ENCODE assay signal across 18 cellular contexts in genomic region chr1:35574655-35575400, GRCh38. TPM values are rescaled to one million over a fixed set of nuclear protein-coding genes. Genes with fewer than 3 reads are reported as not detected.
DNase-seq lines count a peak whose midpoint lies in the region; ATAC-seq, FAIRE-seq and TF ChIP-seq lines count a peak whose summit lies in the region.
"Had no signal": no experiment of that assay in that cellular context is flagged by ENCODE, and none has a peak within 500 bp of the region (broad histone marks: within the 10 kb centered on the region; RNA-seq: fewer than 3 reads in every experiment).

No MANE protein-coding gene starts in this region.

- H3K4me3 ChIP-seq in MG63, result no peak overlapping the region
- H3K4me3 ChIP-seq: SJSA1 had no signal

- DNase-seq in CD1c-positive myeloid dendritic cell (ENCODE audit: extremely low spot score) (peak; percentile 66), KBM-7 (peak; percentile 30), endothelial cell (ENCODE audit: low spot score) (no peak), natural killer cell (no peak), RCC 7860 (ENCODE audit: low spot score) (no peak), MG63 (no peak), COLO829 (ENCODE audit: low spot score) (no peak)
- DNase-seq: activated CD4-positive, CD25-positive, alpha-beta regulatory T cell treated with anti-CD3 and anti-CD28 coated beads, Interleukin-2, amount 50 U/mL, for 72 hours; activated T-cell treated with anti-CD3 and anti-CD28 coated beads, Interleukin-2, amount 50 U/mL, for 48 hours; COR-L47; effector memory CD4-positive, alpha-beta T cell; head of caudate nucleus; NCI-H1436 treated with DMSO at 0.1 percent for 48 hours; right cardiac atrium had no signal

- H3K36me3 Mint-ChIP-seq in endothelial cell (ENCODE audit: low read depth, unreplicated experiment) (peaks cover 17% of the 10 kb centered on the region), natural killer cell (no peaks in the 10 kb centered on the region)

- no peak for FAIRE-seq in RCC 7860 (lab: Jason Lieb, UNC)
- FAIRE-seq: H54 had no signal

- H3K27ac Mint-ChIP-seq in endothelial cell (ENCODE audit: unreplicated experiment), result peak overlapping the region; percentile 43
- peak overlapping the region; percentile 37 to 89 for H3K27ac Mint-ChIP-seq in natural killer cell

- H3K9me3 Mint-ChIP-seq in endothelial cell (ENCODE audit: unreplicated experiment) (no peaks in the 10 kb centered on the region), natural killer cell (no peaks in the 10 kb centered on the region)

- H3K27me3 ChIP-seq in MG63, result no peaks in the 10 kb centered on the region

- ATAC-seq in natural killer cell (no peak), GM19328 (IDR thresholded peaks at IDR 0.05; ENCODE audit: unreplicated experiment) (no peak)
- ATAC-seq: right cardiac atrium had no signal

- intact Hi-C loops in natural killer cell (cut with micrococcal nuclease), result no loop called here

- no peaks in the 10 kb centered on the region for H3K9me3 ChIP-seq in MG63
- H3K9me3 ChIP-seq: SJSA1 had no signal

- H3K4me3 Mint-ChIP-seq in endothelial cell (ENCODE audit: unreplicated experiment) (peak overlapping the region; percentile 83), natural killer cell (peak overlapping the region; percentile 94)

- no peak for TF ChIP-seq CTCF in endothelial cell (IDR thresholded peaks at IDR 0.05; ENCODE audit: unreplicated experiment)
- no peak for TF ChIP-seq CTCF in natural killer cell (IDR thresholded peaks at IDR 0.05)

- peaks cover 28% of the 10 kb centered on the region for H3K27me3 Mint-ChIP-seq in endothelial cell (ENCODE audit: unreplicated experiment)
- no peaks in the 10 kb centered on the region for H3K27me3 Mint-ChIP-seq in natural killer cell (ENCODE audit: low read depth in 2 of 2)

- in situ Hi-C loops in KBM-7 (cut with MboI; ENCODE audit: low pct_unique_long_range_greater_than_20kb, low sequenced_read_pairs), result no loop called here

- no peaks in the 10 kb centered on the region for H3K36me3 ChIP-seq in MG63
- H3K36me3 ChIP-seq: SJSA1 had no signal

- H3K4me1 Mint-ChIP-seq in endothelial cell (ENCODE audit: unreplicated experiment) (peaks cover 25% of the 10 kb centered on the region), natural killer cell (peaks cover 43 to 60% of the 10 kb centered on the region in 2 donors)

RNA-seq across cellular contexts. Expression of gene TFAP2E, which starts 1.7 kb away (rescaled TPM):
- total RNA-seq in endothelial cell (ENCODE audit: unreplicated experiment), result 3.6 TPM
- 1 to 10 TPM; 6.6 to 7.3 (median 6.9) TPM for total RNA-seq in natural killer cell
- total RNA-seq in MG63 (2014; rRNA removed; shearing (Covaris generic); ENCODE audit: low replicate concordance), result 0.26 TPM in 1 of 2 replicates, not detected in the other
- total RNA-seq: HT1080, SJSA1 had no signal

RNA-seq across cellular contexts. Expression of gene NCDN, which starts 17.2 kb away (rescaled TPM):
- total RNA-seq in endothelial cell (ENCODE audit: unreplicated experiment) (21.6 TPM), natural killer cell (10 to 100 TPM in 1 of 3 donors, 1 to 10 TPM in 2; 7.9 to 10.7 (median 9.9) TPM)
- total RNA-seq in MG63 (2014; rRNA removed; shearing (Covaris generic); ENCODE audit: low replicate concordance), result 15.8 and 22.4 TPM in 2 replicates

RNA-seq across cellular contexts. Expression of gene KIAA0319L, which starts 17.6 kb away (rescaled TPM):
- total RNA-seq in endothelial cell (ENCODE audit: unreplicated experiment) (69.2 TPM), natural killer cell (10 to 100 TPM; 51.3 to 75.0 (median 64.8) TPM)
- total RNA-seq in MG63 (2014; rRNA removed; shearing (Covaris generic); ENCODE audit: low replicate concordance), result 27.8 and 60.7 TPM in 2 replicates

Comparison
In these comparisons a context has a peak if more than half of its experiments do, and no peak if none do; other contexts are left out.
1. DNase-seq: peak in CD1c-positive myeloid dendritic cell (single experiment) and KBM-7 (single experiment); none in endothelial cell (single experiment), natural killer cell (single experiment), RCC 7860 (single experiment), MG63 (single experiment) and COLO829 (single experiment).